In genomic region chr6:152685819-152686218, GRCh38 we compare ENCODE assay signal across 26 cellular contexts. TPM values are rescaled to one million over a fixed set of nuclear protein-coding genes. Genes with fewer than 3 reads are reported as not detected.
"Had no signal": no experiment of that assay in that cellular context is flagged by ENCODE, and none has a peak within 500 bp of the region (broad histone marks: within the 10 kb centered on the region; RNA-seq: fewer than 3 reads in every experiment).

No MANE protein-coding gene starts in this region.

- H3K4me3 Mint-ChIP-seq: immature natural killer cell, naive B cell, nephron, type B pancreatic cell had no signal

- H3K9me3 Mint-ChIP-seq: immature natural killer cell, naive B cell, nephron, type B pancreatic cell had no signal

- H3K36me3 ChIP-seq: colonic mucosa, heart right ventricle, left ventricle myocardium inferior, neutrophil, right atrium auricular region, sigmoid colon, suprapubic skin, thyroid gland, uterus had no signal

- H3K36me3 Mint-ChIP-seq: immature natural killer cell, naive B cell, type B pancreatic cell had no signal

- DNase-seq: colonic mucosa; dermis blood vessel endothelial cell; heart right ventricle; hypothalamus; immature natural killer cell; left cardiac atrium; left ventricle myocardium inferior; mesenchymal stem cell; midbrain; naive B cell; sigmoid colon; stimulated activated CD4-positive, alpha-beta T cell treated with anti-CD3 and anti-CD28 coated beads, Interleukin-2, amount 100 ng/mL, for 24 hours; stimulated activated CD4-positive, alpha-beta T cell treated with anti-CD3 and anti-CD28 coated beads, Interleukin-4, amount 100 ng/mL, for 4 hours; stimulated activated naive CD4-positive, alpha-beta T cell treated with Interleukin-2 at 50 U/mL for 16 hours; thyroid gland; uterus had no signal

- ATAC-seq: esophagus mucosa, heart right ventricle, left cardiac atrium had no signal

- H3K9me3 ChIP-seq: colonic mucosa, heart right ventricle, left ventricle myocardium inferior, neutrophil, right atrium auricular region, sigmoid colon, suprapubic skin, thyroid gland, uterus had no signal

- H3K4me1 ChIP-seq: colonic mucosa, right atrium auricular region, sigmoid colon, suprapubic skin, thyroid gland, uterus had no signal

- H3K27ac Mint-ChIP-seq: immature natural killer cell, naive B cell, nephron, type B pancreatic cell had no signal

- H3K4me3 ChIP-seq: colonic mucosa, heart right ventricle, left ventricle myocardium inferior, lung, right atrium auricular region, sigmoid colon, skin epidermis, suprapubic skin, thyroid gland, uterus had no signal

- H3K27me3 ChIP-seq: colonic mucosa, neutrophil, right atrium auricular region, sigmoid colon, suprapubic skin, thyroid gland, uterus had no signal

- H3K27ac ChIP-seq: colonic mucosa, heart right ventricle, left ventricle myocardium inferior, neutrophil, right atrium auricular region, sigmoid colon, skin epidermis, suprapubic skin, thyroid gland, uterus had no signal

- H3K4me1 Mint-ChIP-seq: immature natural killer cell, nephron had no signal

RNA-seq across cellular contexts. Expression of gene MYCT1, which starts 11.9 kb away (rescaled TPM):
- total RNA-seq: fibroblast of lung, osteocyte had no signal
